Comparison of ENCODE assay signal across 28 cellular contexts in genomic region chr6:7131390-7131789, GRCh38. TPM values are rescaled to one million over a fixed set of nuclear protein-coding genes. Genes with fewer than 3 reads are reported as not detected.
A peak's percentile ranks its signal among the peaks of the same experiment; 100 is the strongest.
DNase-seq lines count a peak whose midpoint lies in the region; ATAC-seq and TF ChIP-seq lines count a peak whose summit lies in the region.
"Had no signal": no experiment of that assay in that cellular context is flagged by ENCODE, and none has a peak within 500 bp of the region (broad histone marks: within the 10 kb centered on the region; RNA-seq: fewer than 3 reads in every experiment).

No MANE protein-coding gene starts in this region.

- H3K36me3 Mint-ChIP-seq in activated T-cell treated with anti-CD3 and anti-CD28 coated beads, Interleukin-2, amount 50 U/mL, for 24 hours (ENCODE audit: low read depth): peaks cover 43% of the 10 kb centered on the region
- H3K36me3 Mint-ChIP-seq in activated T-cell treated with anti-CD3 and anti-CD28 coated beads, Interleukin-2, amount 50 U/mL, for 72 hours (ENCODE audit: insufficient read depth in 2 of 2): peaks cover 0 to 3% of the 10 kb centered on the region in 2 donors

- H3K27me3 Mint-ChIP-seq in activated T-cell treated with anti-CD3 and anti-CD28 coated beads, Interleukin-2, amount 50 U/mL, for 24 hours: no peaks in the 10 kb centered on the region
- no peaks in the 10 kb centered on the region for H3K27me3 Mint-ChIP-seq in activated T-cell treated with anti-CD3 and anti-CD28 coated beads, Interleukin-2, amount 50 U/mL, for 72 hours (ENCODE audit: low read depth)
- H3K27me3 Mint-ChIP-seq: activated CD4-positive, alpha-beta T cell treated with anti-CD3 and anti-CD28 coated beads, Interleukin-2, amount 10 ng/mL, durations not matched to agents 7 days and 5 days; activated CD8-positive, alpha-beta memory T cell treated with anti-CD3 and anti-CD28 coated beads, Interleukin-2, amount 10 ng/mL, durations not matched to agents 7 days and 5 days; stimulated activated naive CD8-positive, alpha-beta T cell treated with anti-CD3 and anti-CD28 coated beads, Interleukin-15, amount 100 ng/mL, for 72 hours had no signal

- H3K27ac Mint-ChIP-seq in activated T-cell treated with anti-CD3 and anti-CD28 coated beads, Interleukin-2, amount 50 U/mL, for 24 hours: peak overlapping the region; percentile 51
- no peak overlapping the region for H3K27ac Mint-ChIP-seq in activated T-cell treated with anti-CD3 and anti-CD28 coated beads, Interleukin-2, amount 50 U/mL, for 72 hours
- H3K27ac Mint-ChIP-seq: activated CD4-positive, alpha-beta T cell treated with anti-CD3 and anti-CD28 coated beads, Interleukin-2, amount 10 ng/mL, durations not matched to agents 7 days and 5 days; activated CD8-positive, alpha-beta memory T cell treated with anti-CD3 and anti-CD28 coated beads, Interleukin-2, amount 10 ng/mL, durations not matched to agents 7 days and 5 days; CD8-positive, alpha-beta T cell; stimulated activated naive CD8-positive, alpha-beta T cell treated with anti-CD3 and anti-CD28 coated beads, Interleukin-15, amount 100 ng/mL, for 72 hours had no signal

- in situ Hi-C loops in gastrocnemius medialis (cut with MboI; ENCODE audit: low sequenced_read_pairs in 4 of 4): no loop called here

- H4K20me1 ChIP-seq in OCI-LY3 (ENCODE audit: insufficient read depth, low read length): peaks cover 70% of the 10 kb centered on the region

- peak overlapping the region; percentile 34 for H3K4me2 ChIP-seq in OCI-LY3 (ENCODE audit: low read length)

- H3K9ac ChIP-seq in OCI-LY3 (ENCODE audit: low read length): no peak overlapping the region

- ATAC-seq in activated T-cell treated with anti-CD3 and anti-CD28 coated beads, Interleukin-2, amount 50 U/mL, for 72 hours (replicated peaks in 1 of 2): no peak
- ATAC-seq in foreskin keratinocyte (no peak), gastrocnemius medialis (no peak), Right ventricle myocardium superior (ENCODE audit: poor library complexity) (no peak), HG03025 (IDR thresholded peaks at IDR 0.05; ENCODE audit: low FRiP score, unreplicated experiment) (no peak)
- ATAC-seq: activated CD8-positive, alpha-beta memory T cell treated with anti-CD3 and anti-CD28 coated beads, Interleukin-2, amount 10 ng/mL, durations not matched to agents 7 days and 5 days; CD8-positive, alpha-beta T cell; left cardiac atrium; stimulated activated naive CD8-positive, alpha-beta T cell treated with anti-CD3 and anti-CD28 coated beads, Interleukin-15, amount 100 ng/mL, for 72 hours had no signal

- H3K27me3 ChIP-seq in OCI-LY3 (ENCODE audit: low read depth, low read length) (no peaks in the 10 kb centered on the region), foreskin keratinocyte (no peaks in the 10 kb centered on the region), gastrocnemius medialis (no peaks in the 10 kb centered on the region)
- H3K27me3 ChIP-seq: Peyer's patch, tibial artery had no signal

- peaks cover 96% of the 10 kb centered on the region for H3K79me2 ChIP-seq in OCI-LY3 (ENCODE audit: low read length)

- H3K36me3 ChIP-seq in OCI-LY3 (replicated peaks; ENCODE audit: low read depth, low read length) (no peaks in the 10 kb centered on the region), gastrocnemius medialis (no peaks in the 10 kb centered on the region)
- H3K36me3 ChIP-seq: Peyer's patch, tibial artery had no signal

- no peak overlapping the region for H2AFZ ChIP-seq in OCI-LY3 (ENCODE audit: low read depth, low read length)

- no peak for TF ChIP-seq CTCF in OCI-LY3 (IDR thresholded peaks at IDR 0.05; ENCODE audit: low read depth, low read length)
- no peak for TF ChIP-seq CTCF in foreskin keratinocyte (conservative IDR thresholded peaks at IDR 0.05)
- no peak for TF ChIP-seq CTCF in gastrocnemius medialis (IDR thresholded peaks at IDR 0.05 in 4 of 5, conservative IDR thresholded peaks at IDR 0.05 in 1 of 5)

- H3K4me1 ChIP-seq in OCI-LY3 (ENCODE audit: low read length) (peaks cover 95% of the 10 kb centered on the region), foreskin keratinocyte (peaks cover 21% of the 10 kb centered on the region), gastrocnemius medialis (peaks cover 53 to 70% of the 10 kb centered on the region in 2 donors)

- intact Hi-C loops in gastrocnemius medialis (cut with DNase I; ENCODE audit: low total_unique reads): loop anchor here (5.0 kb wide), 1 partner anchor 204 kb away; no protein-coding TSS in a partner anchor
- intact Hi-C loops in Right ventricle myocardium superior (cut with DNase I): no loop called here

- peaks cover 92% of the 10 kb centered on the region for H3K4me1 Mint-ChIP-seq in activated T-cell treated with anti-CD3 and anti-CD28 coated beads, Interleukin-2, amount 50 U/mL, for 24 hours (ENCODE audit: low read depth)
- H3K4me1 Mint-ChIP-seq in activated T-cell treated with anti-CD3 and anti-CD28 coated beads, Interleukin-2, amount 50 U/mL, for 72 hours (ENCODE audit: low read depth): peaks cover 93% of the 10 kb centered on the region

- no peak for DNase-seq in activated T-cell treated with anti-CD3 and anti-CD28 coated beads, Interleukin-2, amount 50 U/mL, for 24 hours
- no peak for DNase-seq in activated T-cell treated with anti-CD3 and anti-CD28 coated beads, Interleukin-2, amount 50 U/mL, for 72 hours
- DNase-seq in foreskin keratinocyte (no peak), gastrocnemius medialis (no peak), Right ventricle myocardium superior (no peak)
- no peak for DNase-seq in activated CD4-positive, CD25-positive, alpha-beta regulatory T cell (lab: John Stamatoyannopoulos, UW)
- DNase-seq: 8988T; activated CD4-positive, alpha-beta T cell treated with anti-CD3 and anti-CD28 coated beads, Interleukin-2, amount 10 ng/mL, durations not matched to agents 7 days and 5 days; activated CD8-positive, alpha-beta memory T cell treated with anti-CD3 and anti-CD28 coated beads, Interleukin-2, amount 10 ng/mL, durations not matched to agents 7 days and 5 days; activated naive CD4-positive, alpha-beta T cell treated with anti-CD3 and anti-CD28 coated beads, Interleukin-2, amount 50 U/mL, for 16 hours; CD8-positive, alpha-beta T cell; central memory CD4-positive, alpha-beta T cell; hippocampal formation; Kasumi-1; left cardiac atrium; mesenchymal stem cell; NCI-H1105; NCI-H187 treated with DMSO at 0.1 percent for 48 hours; NCI-H524; NK-92 treated with Interleukin-12 subunit alpha and Interleukin-12 subunit beta, amount 100 ng/mL, for 24 hours; Peyer's patch; stimulated activated naive CD8-positive, alpha-beta T cell treated with anti-CD3 and anti-CD28 coated beads, Interleukin-15, amount 100 ng/mL, for 72 hours; T-helper 2 cell; tibial artery had no signal

- no peaks in the 10 kb centered on the region for H3K9me3 Mint-ChIP-seq in activated T-cell treated with anti-CD3 and anti-CD28 coated beads, Interleukin-2, amount 50 U/mL, for 24 hours
- H3K9me3 Mint-ChIP-seq in activated T-cell treated with anti-CD3 and anti-CD28 coated beads, Interleukin-2, amount 50 U/mL, for 72 hours: no peaks in the 10 kb centered on the region
- H3K9me3 Mint-ChIP-seq: activated CD4-positive, alpha-beta T cell treated with anti-CD3 and anti-CD28 coated beads, Interleukin-2, amount 10 ng/mL, durations not matched to agents 7 days and 5 days; activated T-helper 1 cell treated with anti-CD3 and anti-CD28 coated beads, Interleukin-12 subunit alpha, Interleukin-12 subunit beta, Interleukin-2, Interleukin-4 antibody, amounts not matched to agents 30 ng/mL and 10 ng/mL and 1 ng/mL, durations not matched to agents 14 hours and 24 hours and 36 hours; CD8-positive, alpha-beta T cell; stimulated activated naive CD8-positive, alpha-beta T cell treated with anti-CD3 and anti-CD28 coated beads, Interleukin-15, amount 100 ng/mL, for 72 hours had no signal

- H3K4me3 ChIP-seq in OCI-LY3 (ENCODE audit: low read length) (no peak overlapping the region), gastrocnemius medialis (no peak overlapping the region)
- H3K4me3 ChIP-seq: Peyer's patch, tibial artery had no signal

- H3K27ac ChIP-seq in OCI-LY3 (ENCODE audit: low read length): no peak overlapping the region
- peak overlapping the region; percentile 93 for H3K27ac ChIP-seq in foreskin keratinocyte
- peak overlapping the region; percentile 87 to 96 (median 90) for H3K27ac ChIP-seq in gastrocnemius medialis
- H3K27ac ChIP-seq: Peyer's patch, tibial artery, VCaP had no signal

- no peaks in the 10 kb centered on the region for H3K9me3 ChIP-seq in OCI-LY3 (ENCODE audit: insufficient read depth, low read length)
- no peaks in the 10 kb centered on the region for H3K9me3 ChIP-seq in gastrocnemius medialis
- H3K9me3 ChIP-seq: Peyer's patch, tibial artery had no signal

- TF ChIP-seq POLR2A in gastrocnemius medialis (IDR thresholded peaks at IDR 0.05): no peak

- no peak overlapping the region for H3K4me3 Mint-ChIP-seq in activated T-cell treated with anti-CD3 and anti-CD28 coated beads, Interleukin-2, amount 50 U/mL, for 24 hours
- H3K4me3 Mint-ChIP-seq in activated T-cell treated with anti-CD3 and anti-CD28 coated beads, Interleukin-2, amount 50 U/mL, for 72 hours: no peak overlapping the region
- H3K4me3 Mint-ChIP-seq: activated CD4-positive, alpha-beta T cell treated with anti-CD3 and anti-CD28 coated beads, Interleukin-2, amount 10 ng/mL, durations not matched to agents 7 days and 5 days; activated CD8-positive, alpha-beta memory T cell treated with anti-CD3 and anti-CD28 coated beads, Interleukin-2, amount 10 ng/mL, durations not matched to agents 7 days and 5 days; activated T-helper 1 cell treated with anti-CD3 and anti-CD28 coated beads, Interleukin-12 subunit alpha, Interleukin-12 subunit beta, Interleukin-2, Interleukin-4 antibody, amounts not matched to agents 30 ng/mL and 10 ng/mL and 1 ng/mL, durations not matched to agents 14 hours and 24 hours and 36 hours; CD8-positive, alpha-beta T cell; stimulated activated naive CD8-positive, alpha-beta T cell treated with anti-CD3 and anti-CD28 coated beads, Interleukin-15, amount 100 ng/mL, for 72 hours had no signal

RNA-seq across cellular contexts. Expression of gene RREB1, which starts 23.6 kb away (rescaled TPM):
- 10 to 100 TPM; 16.0 to 16.4 TPM for total RNA-seq in activated T-cell treated with anti-CD3 and anti-CD28 coated beads, Interleukin-2, amount 50 U/mL, for 72 hours
- total RNA-seq in foreskin keratinocyte (25.4 and 25.8 TPM in 2 replicates), gastrocnemius medialis (10 to 100 TPM; 18.0 to 41.3 (median 39.2) TPM), Right ventricle myocardium superior (34.2 TPM)
- polyA plus RNA-seq in foreskin keratinocyte: 2.9 and 3.2 TPM in 2 replicates
